36 cellular contexts compared by ENCODE assay signal in the genomic region with DNA sequence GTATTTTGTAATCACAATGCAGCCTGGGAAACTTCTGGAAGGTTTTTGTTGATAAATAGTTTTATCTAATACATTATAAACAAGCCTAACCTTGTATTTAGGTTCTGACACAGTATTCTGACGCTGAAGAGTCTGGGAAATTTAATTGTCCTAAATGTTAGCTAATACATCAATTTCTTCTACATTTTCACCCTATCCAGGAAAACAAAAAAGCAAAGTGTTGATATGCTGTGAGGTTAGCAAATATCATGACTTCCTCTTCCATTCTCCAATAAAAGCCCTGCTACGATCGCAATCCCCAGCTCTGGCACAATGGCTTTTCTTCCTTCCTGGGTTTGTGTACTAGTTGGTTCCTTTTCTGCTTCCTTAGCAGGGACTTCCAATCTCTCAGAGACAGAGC. TPM values are rescaled to one million over a fixed set of nuclear protein-coding genes. Genes with fewer than 3 reads are reported as not detected.
"Had no signal": no experiment of that assay in that cellular context is flagged by ENCODE, and none has a peak within 500 bp of the region (broad histone marks: within the 10 kb centered on the region; RNA-seq: fewer than 3 reads in every experiment).

A gene (plus strand): TSS at position 301 of the 400 bp plus-strand sequence. CDS start 12 bp downstream, at position 313.

- DNase-seq: activated CD4-positive, alpha-beta T cell treated with anti-CD3 and anti-CD28 coated beads, Interleukin-2, amount 10 ng/mL, durations not matched to agents 24 days and 14 days; activated CD4-positive, alpha-beta T cell treated with anti-CD3 and anti-CD28 coated beads, Interleukin-2, amount 50 U/mL, for 4 hours; activated CD8-positive, alpha-beta T cell treated with anti-CD3 and anti-CD28 coated beads, Interleukin-2, amount 10 ng/mL, durations not matched to agents 7 days and 5 days; activated gamma-delta T cell; activated naive CD4-positive, alpha-beta T cell treated with Interleukin-2 at 50 U/mL for 16 hours; activated naive CD8-positive, alpha-beta T cell treated with anti-CD3 and anti-CD28 coated beads, Interleukin-2, amount 10 ng/mL, durations not matched to agents 7 days and 5 days; activated T-cell treated with anti-CD3 and anti-CD28 coated beads, Interleukin-2, amount 50 U/mL, for 24 hours; amygdala; MV-4-11; NCI-H1092 treated with DMSO at 0.1 percent for 48 hours; NCI-H1417; NCI-H146; NCI-H187; NCI-H2029 treated with DMSO at 0.1 percent for 48 hours; NCI-H2107; NCI-H2171; NCI-H510A; NCI-H526; NCI-H748 treated with DMSO at 0.1 percent for 48 hours; NK-92 treated with Interleukin-12 subunit alpha and Interleukin-12 subunit beta, amount 100 ng/mL, for 24 hours; SHP77; T1000 had no signal

- FAIRE-seq: TTC549 had no signal

- H3K27ac Mint-ChIP-seq: activated CD4-positive, alpha-beta T cell treated with anti-CD3 and anti-CD28 coated beads, Interleukin-2, amount 10 ng/mL, durations not matched to agents 24 days and 14 days; activated CD8-positive, alpha-beta T cell treated with anti-CD3 and anti-CD28 coated beads, Interleukin-2, amount 10 ng/mL, durations not matched to agents 7 days and 5 days; activated naive CD4-positive, alpha-beta T cell treated with anti-CD3 and anti-CD28 coated beads, Interleukin-2, amount 50 U/mL, for 24 hours; activated naive CD8-positive, alpha-beta T cell treated with anti-CD3 and anti-CD28 coated beads, Interleukin-2, amount 10 ng/mL, durations not matched to agents 7 days and 5 days; activated T-cell treated with anti-CD3 and anti-CD28 coated beads, Interleukin-2, amount 50 U/mL, for 24 hours; activated T-helper 2 cell treated with anti-CD3 and anti-CD28 coated beads, Interferon-gamma antibody, Interleukin-2, Interleukin-4, amounts not matched to agents 10 μg/mL and 5 μg/mL and 100 μg/mL, durations not matched to agents 14 hours and 24 hours and 36 hours had no signal

- H3K9ac ChIP-seq: KMS-11 had no signal

- H3K9me3 Mint-ChIP-seq: activated CD4-positive, alpha-beta T cell treated with anti-CD3 and anti-CD28 coated beads, Interleukin-2, amount 10 ng/mL, durations not matched to agents 24 days and 14 days; activated naive CD4-positive, alpha-beta T cell treated with anti-CD3 and anti-CD28 coated beads, Interleukin-2, amount 50 U/mL, for 24 hours; activated naive CD8-positive, alpha-beta T cell treated with anti-CD3 and anti-CD28 coated beads, Interleukin-2, amount 10 ng/mL, durations not matched to agents 7 days and 5 days; activated T-cell treated with anti-CD3 and anti-CD28 coated beads, Interleukin-2, amount 50 U/mL, for 24 hours; activated T-helper 2 cell treated with anti-CD3 and anti-CD28 coated beads, Interferon-gamma antibody, Interleukin-2, Interleukin-4, amounts not matched to agents 10 μg/mL and 5 μg/mL and 100 μg/mL, durations not matched to agents 14 hours and 24 hours and 36 hours; central memory CD8-positive, alpha-beta T cell had no signal

- H3K9me3 ChIP-seq: ascending aorta had no signal

- H3K36me3 Mint-ChIP-seq: activated naive CD4-positive, alpha-beta T cell treated with anti-CD3 and anti-CD28 coated beads, Interleukin-2, amount 50 U/mL, for 24 hours; activated naive CD8-positive, alpha-beta T cell treated with anti-CD3 and anti-CD28 coated beads, Interleukin-2, amount 10 ng/mL, durations not matched to agents 7 days and 5 days had no signal

- H3K4me3 Mint-ChIP-seq: activated CD4-positive, alpha-beta T cell treated with anti-CD3 and anti-CD28 coated beads, Interleukin-2, amount 10 ng/mL, durations not matched to agents 24 days and 14 days; activated CD8-positive, alpha-beta T cell treated with anti-CD3 and anti-CD28 coated beads, Interleukin-2, amount 10 ng/mL, durations not matched to agents 7 days and 5 days; activated naive CD4-positive, alpha-beta T cell treated with anti-CD3 and anti-CD28 coated beads, Interleukin-2, amount 50 U/mL, for 24 hours; activated naive CD8-positive, alpha-beta T cell treated with anti-CD3 and anti-CD28 coated beads, Interleukin-2, amount 10 ng/mL, durations not matched to agents 7 days and 5 days; activated T-cell treated with anti-CD3 and anti-CD28 coated beads, Interleukin-2, amount 50 U/mL, for 24 hours; central memory CD8-positive, alpha-beta T cell had no signal

- H3K27ac ChIP-seq: ascending aorta, cardiac muscle cell, KMS-11 had no signal

- H3K4me3 ChIP-seq: ascending aorta, cardiac muscle cell had no signal

- H3K36me3 ChIP-seq: ascending aorta, cardiac muscle cell had no signal

- H3K4me1 Mint-ChIP-seq: activated CD4-positive, alpha-beta T cell treated with anti-CD3 and anti-CD28 coated beads, Interleukin-2, amount 10 ng/mL, durations not matched to agents 24 days and 14 days; activated naive CD8-positive, alpha-beta T cell treated with anti-CD3 and anti-CD28 coated beads, Interleukin-2, amount 10 ng/mL, durations not matched to agents 7 days and 5 days; central memory CD8-positive, alpha-beta T cell had no signal

- H3K4me1 ChIP-seq: ascending aorta had no signal

- H3K4me2 ChIP-seq: KMS-11 had no signal

- H3K27me3 ChIP-seq: ascending aorta, cardiac muscle cell had no signal

RNA-seq across cellular contexts. Expression of the gene that starts here (rescaled TPM):
- total RNA-seq: activated CD4-positive, alpha-beta T cell treated with anti-CD3 and anti-CD28 coated beads, Interleukin-2, amount 10 ng/mL, durations not matched to agents 24 days and 14 days; activated CD8-positive, alpha-beta T cell treated with anti-CD3 and anti-CD28 coated beads, Interleukin-2, amount 10 ng/mL, durations not matched to agents 7 days and 5 days; activated naive CD8-positive, alpha-beta T cell treated with anti-CD3 and anti-CD28 coated beads, Interleukin-2, amount 10 ng/mL, durations not matched to agents 7 days and 5 days; activated T-helper 2 cell treated with anti-CD3 and anti-CD28 coated beads, Interferon-gamma antibody, Interleukin-2, Interleukin-4, amounts not matched to agents 10 μg/mL and 5 μg/mL and 100 μg/mL, durations not matched to agents 14 hours and 24 hours and 36 hours; ascending aorta; cardiac muscle cell; chondrocyte; LHCN-M2; OCI-LY7; RPMI7951; SK-MEL-5; T-helper 1 cell treated with Interleukin-12 subunit alpha and Interleukin-12 subunit beta and Interleukin-4 antibody, amounts not matched to agents 30 ng/mL and 1 ng/mL, for 36 hours; T-helper 2 cell treated with Interferon-gamma antibody and Interleukin-4, amounts not matched to agents 100 ng/mL and 5 ng/mL, for 36 hours had no signal
- polyA plus RNA-seq: cardiac muscle cell had no signal
